Comparison of ENCODE assay signal across 9 cellular contexts in genomic region chr22:17774206-17774927, GRCh38. TPM values are rescaled to one million over a fixed set of nuclear protein-coding genes. Genes with fewer than 3 reads are reported as not detected.
DNase-seq lines count a peak whose midpoint lies in the region; ATAC-seq, FAIRE-seq and TF ChIP-seq lines count a peak whose summit lies in the region.
"Had no signal": no experiment of that assay in that cellular context is flagged by ENCODE, and none has a peak within 500 bp of the region (broad histone marks: within the 10 kb centered on the region; RNA-seq: fewer than 3 reads in every experiment).

Gene BID (minus strand): TSS chr22:17774469. CDS start chr22:17750116, 24,353 bp downstream.

- H4K20me1 ChIP-seq in SK-N-SH (ENCODE audit: insufficient read depth): peaks cover 20% of the 10 kb centered on the region

- H3K9me3 ChIP-seq in SK-N-SH (no peaks in the 10 kb centered on the region), spleen (no peaks in the 10 kb centered on the region)

- peaks cover 12 to 32% of the 10 kb centered on the region in 2 experiments; a peak in 2 of 4 replicates for H3K4me1 ChIP-seq in SK-N-SH (ENCODE audit: control insufficient read depth in 1 of 2, insufficient read depth in 2 of 2, low read depth in 1 of 2, low read length in 1 of 2)
- peaks cover 62 to 96% (median 88%) of the 10 kb centered on the region in 6 donors for H3K4me1 ChIP-seq in spleen

- FAIRE-seq in bronchial epithelial cell (lab: Jason Lieb, UNC): no peak

- WGBS in SK-N-SH (ENCODE audit: low lambda C conversion rate): 3% methylated on average over 12 of the region's 64 CpGs
- 0 to 2% (median 1%) methylated on average over 8 to 64 of the region's 64 CpGs for WGBS in spleen, 5 donors

- peak; percentile 79 for DNase-seq in GM13977 (ENCODE audit: low spot score)
- peak; percentile 84 for DNase-seq in SK-N-SH
- no peak for DNase-seq in bronchial epithelial cell (ENCODE audit: low read depth)
- peak; percentile 32 for DNase-seq in iris pigment epithelial cell (ENCODE audit: low read depth)
- peak; percentile 96 for DNase-seq in spleen
- DNase-seq in NCI-H1930 (lab: John Stamatoyannopoulos, UW): no peak
- DNase-seq in NCI-H510A (lab: John Stamatoyannopoulos, UW): no peak

- H3K27me3 ChIP-seq in SK-N-SH (ENCODE audit: insufficient read depth) (no peaks in the 10 kb centered on the region), bronchial epithelial cell (ENCODE audit: control insufficient read depth, insufficient read depth, low read length) (no peaks in the 10 kb centered on the region), spleen (replicated peaks in 1 of 7) (no peaks in the 10 kb centered on the region)

- H3K9me2 ChIP-seq in SK-N-SH: no peaks in the 10 kb centered on the region

- H3F3A ChIP-seq in SK-N-SH (replicated peaks; ENCODE audit: insufficient read depth): no peaks in the 10 kb centered on the region

- H2AFZ ChIP-seq in SK-N-SH (ENCODE audit: low read depth): peak within 1 kb of the TSS; percentile 98

- CTCF ChIA-PET in SK-N-SH (lab: Yijun Ruan, JAX): interaction anchor here (1.6 to 7.2 kb wide), 3 partner anchors 33 to 216 kb away, joined by 9 to 62 read pairs (median 29); no protein-coding TSS in a partner anchor

- intact Hi-C loops in spleen (cut with DNase I; ENCODE audit: low total_unique reads): no loop called here

- peak within 1 kb of the TSS; percentile 90 for H3K4me2 ChIP-seq in SK-N-SH

- peak within 1 kb of the TSS in 1 of 2 experiments; percentile 79; a peak in 2 of 4 replicates for H3K27ac ChIP-seq in SK-N-SH (ENCODE audit: low read depth in 2 of 2, low read length in 1 of 2)
- peak within 1 kb of the TSS; percentile 77 to 98 (median 92) for H3K27ac ChIP-seq in spleen
- H3K27ac ChIP-seq: epithelial cell of prostate had no signal

- peak within 1 kb of the TSS; percentile 74; the same call in 1 of the 2 replicates for H3K9ac ChIP-seq in SK-N-SH

- TF ChIP-seq CTCF in GM13977 (IDR thresholded peaks at IDR 0.05; ENCODE audit: extremely low read depth, insufficient read depth, missing control alignments): no peak
- no peak for TF ChIP-seq CTCF in SK-N-SH (IDR thresholded peaks at IDR 0.05)
- no peak for TF ChIP-seq CTCF in bronchial epithelial cell (IDR thresholded peaks at IDR 0.05; ENCODE audit: insufficient read depth, low read length, severe bottlenecking)
- no peak for TF ChIP-seq CTCF in spleen (IDR thresholded peaks at IDR 0.05 in 8 of 11, conservative IDR thresholded peaks at IDR 0.05 in 3 of 11)

- no peak for TF ChIP-seq POLR2A in spleen (IDR thresholded peaks at IDR 0.05)

- peak; percentile 28 for ATAC-seq in HG02884 (IDR thresholded peaks at IDR 0.05; ENCODE audit: unreplicated experiment)

- peaks cover 28% of the 10 kb centered on the region; the same call in 1 of the 2 replicates for H3K79me2 ChIP-seq in SK-N-SH (ENCODE audit: insufficient read depth)

- TF ChIP-seq RAD21 in SK-N-SH (IDR thresholded peaks at IDR 0.05; ENCODE audit: low read length): no peak

- in situ Hi-C loops in GM13977 (cut with MboI; ENCODE audit: low pct_unique_long_range_greater_than_20kb, low sequenced_read_pairs, unreplicated experiment): no loop called here

- H3K36me3 ChIP-seq in SK-N-SH (replicated peaks in 1 of 2; ENCODE audit: control insufficient read depth in 1 of 2, insufficient read depth in 2 of 2, low read length in 1 of 2): peaks cover 0 to 2% of the 10 kb centered on the region in 2 experiments
- H3K36me3 ChIP-seq in bronchial epithelial cell (ENCODE audit: control insufficient read depth, insufficient read depth, low read length): peaks cover 1% of the 10 kb centered on the region
- no peaks in the 10 kb centered on the region for H3K36me3 ChIP-seq in spleen

- peak within 1 kb of the TSS; percentile 73 to 81 for H3K4me3 ChIP-seq in SK-N-SH (ENCODE audit: low read depth in 2 of 2, low read length in 1 of 2)
- H3K4me3 ChIP-seq in bronchial epithelial cell (ENCODE audit: low read depth, low read length): peak within 1 kb of the TSS; percentile 55
- peak within 1 kb of the TSS; percentile 66 to 95 (median 82) for H3K4me3 ChIP-seq in spleen

- POLR2A ChIA-PET in SK-N-SH (lab: Yijun Ruan, JAX): interaction anchor here (0.6 to 1.3 kb wide), 2 partner anchors 10 to 32 kb away, joined by 3 read pairs; no protein-coding TSS in a partner anchor

- TF ChIP-seq EP300 in SK-N-SH (IDR thresholded peaks at IDR 0.05; ENCODE audit: borderline replicate concordance in 1 of 2, low read depth in 1 of 2, low read length in 1 of 2): peak in 1 of 2 experiments; percentile 54; a peak in 1 of 4 replicates

TF ChIP-seq in SK-N-SH, 30 proteins besides CTCF, POLR2A, EP300 and RAD21:
- no peak for TF ChIP-seq MEF2A (IDR thresholded peaks at IDR 0.05; ENCODE audit: borderline replicate concordance, low read depth)
- no peak; the same call in 1 of the 2 replicates for TF ChIP-seq MXI1 (IDR thresholded peaks at IDR 0.05; ENCODE audit: low read depth, low read length)
- TF ChIP-seq USF2 (IDR thresholded peaks at IDR 0.05; ENCODE audit: borderline replicate concordance, low read depth, low read length): no peak
- 0 out of 2 replicates have a peak, but pooled peaks have one; percentile 34 for TF ChIP-seq NRF1 (IDR thresholded peaks at IDR 0.05; ENCODE audit: low read depth, low read length)

RNA-seq across cellular contexts. Expression of gene BID, which starts in this region (rescaled TPM):
- polyA plus RNA-seq in SK-N-SH (2012; rRNA removed): 109 and 139 TPM in 2 replicates
- polyA plus RNA-seq in SK-N-SH (2012; cell fraction: cytosol; rRNA removed): 74.7 and 105 TPM in 2 replicates
- polyA plus RNA-seq in SK-N-SH (2012; cell fraction: nucleus; rRNA removed): 86.6 and 146 TPM in 2 replicates
- 20.0 and 22.1 TPM in 2 replicates for total RNA-seq in bronchial epithelial cell
- 10 to 100 TPM; 45.4 to 73.4 (median 51.5) TPM for total RNA-seq in spleen
- polyA plus RNA-seq in spleen: 10 to 100 TPM; 37.7 to 49.2 (median 41.3) TPM

Comparison
In these comparisons a context has a peak if more than half of its experiments do, and no peak if none do; other contexts are left out.
1. DNase-seq: peak in GM13977 (single experiment), SK-N-SH (single experiment), iris pigment epithelial cell (single experiment) and spleen (single experiment); none in bronchial epithelial cell (single experiment), NCI-H1930 (0 of 2) and NCI-H510A (single experiment).
2. Peak in every context shown above with its lines, with median percentiles within 50 percentile points of each other: H3K4me3 ChIP-seq.